15 cellular contexts compared by ENCODE assay signal in the genomic region with DNA sequence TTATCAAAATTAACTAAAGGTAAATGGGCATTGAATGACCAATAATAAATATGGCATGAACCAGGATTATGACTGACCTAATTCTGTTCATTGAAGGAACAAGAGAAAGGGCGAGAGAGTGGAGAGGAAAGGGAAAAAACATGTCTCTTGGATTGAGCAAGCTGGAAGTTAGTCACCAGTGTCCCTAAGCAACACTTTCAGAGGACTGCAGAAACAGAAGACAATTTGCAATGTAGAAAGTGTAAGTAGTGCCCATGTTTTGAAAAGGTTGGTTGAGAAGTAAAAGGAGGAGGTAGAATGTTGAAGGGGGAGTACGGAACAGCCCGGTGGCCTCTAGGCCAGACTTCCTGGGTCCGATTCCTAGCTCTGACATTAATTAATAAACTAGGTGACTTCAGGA.
DNase-seq lines count a peak whose midpoint lies in the region; ATAC-seq, FAIRE-seq and TF ChIP-seq lines count a peak whose summit lies in the region.
"Had no signal": no experiment of that assay in that cellular context is flagged by ENCODE, and none has a peak within 500 bp of the region (broad histone marks: within the 10 kb centered on the region; RNA-seq: fewer than 3 reads in every experiment).

No MANE protein-coding gene starts in this region.

- TF ChIP-seq CTCF in A673 (conservative IDR thresholded peaks at IDR 0.05; ENCODE audit: low read depth, low read length) (no peak), H1 (IDR thresholded peaks at IDR 0.05; ENCODE audit: control extremely low read depth in 1 of 3, insufficient read depth in 1 of 3, low read depth in 1 of 3, low read length in 3 of 3) (no peak), PC-3 (conservative IDR thresholded peaks at IDR 0.05; ENCODE audit: low read depth, low read length) (no peak), progenitor cell of endocrine pancreas (IDR thresholded peaks at IDR 0.05; ENCODE audit: unreplicated experiment) (no peak), thyroid gland (IDR thresholded peaks at IDR 0.05) (no peak)

- H2AFZ ChIP-seq in H1 (ENCODE audit: low read length) (peak overlapping the region; percentile 73), PC-3 (ENCODE audit: low read length) (no peak overlapping the region)

- H3K27me3 Mint-ChIP-seq in progenitor cell of endocrine pancreas = peaks cover 6% of the 10 kb centered on the region
- H3K27me3 Mint-ChIP-seq: central memory CD8-positive, alpha-beta T cell had no signal

- no peaks in the 10 kb centered on the region for H3K9me2 ChIP-seq in PC-3 (replicated peaks; ENCODE audit: low read length)
- H3K9me2 ChIP-seq: SK-N-SH had no signal

- H3K79me1 ChIP-seq in H1 (ENCODE audit: low read depth, low read length) = no peaks in the 10 kb centered on the region

- peaks cover 31% of the 10 kb centered on the region for H3K4me1 ChIP-seq in A673 (ENCODE audit: insufficient read depth, low read length, poor library complexity, severe bottlenecking)
- peaks cover 7 to 87% (median 24%) of the 10 kb centered on the region in 10 experiments; a peak in 16 of 20 replicates for H3K4me1 ChIP-seq in BLaER1 treated with 17β-estradiol and CSF1 and Interleukin-3, amounts not matched to agents 10 nM and 100 nM
- peaks cover 0 to 6% (median 2%) of the 10 kb centered on the region in 4 experiments; a peak in 3 of 7 replicates for H3K4me1 ChIP-seq in H1 (replicated peaks in 1 of 4; ENCODE audit: control insufficient read depth in 3 of 4, insufficient read depth in 4 of 4, low read length in 3 of 4)
- no peaks in the 10 kb centered on the region for H3K4me1 ChIP-seq in PC-3 (ENCODE audit: insufficient read depth, low read length)
- H3K4me1 ChIP-seq in thyroid gland = no peaks in the 10 kb centered on the region

- no peak overlapping the region for H2BK5ac ChIP-seq in H1 (ENCODE audit: low read depth, low read length)

- no peak for TF ChIP-seq RAD21 in H1 (IDR thresholded peaks at IDR 0.05 in 1 of 2, conservative IDR thresholded peaks at IDR 0.05 in 1 of 2; ENCODE audit: low read depth in 2 of 2, low read length in 2 of 2)

- no peak overlapping the region for H3K4me3 ChIP-seq in A673 (ENCODE audit: low read depth, low read length, poor library complexity, severe bottlenecking)
- no peak overlapping the region for H3K4me3 ChIP-seq in BLaER1 treated with 17β-estradiol and CSF1 and Interleukin-3, amounts not matched to agents 10 nM and 100 nM
- H3K4me3 ChIP-seq in H1 (ENCODE audit: extremely low read depth in 1 of 4, insufficient read depth in 2 of 4, low read depth in 3 of 4, low read length in 4 of 4) = no peak overlapping the region
- no peak overlapping the region for H3K4me3 ChIP-seq in PC-3 (ENCODE audit: low read length)
- no peak overlapping the region for H3K4me3 ChIP-seq in thyroid gland (replicated peaks in 1 of 3)
- H3K4me3 ChIP-seq: right lobe of liver had no signal

- TF ChIP-seq EP300 in H1 (IDR thresholded peaks at IDR 0.05; ENCODE audit: borderline replicate concordance in 1 of 2, low read depth in 2 of 2, low read length in 2 of 2) = no peak

- no peaks in the 10 kb centered on the region for H3K79me2 ChIP-seq in H1 (ENCODE audit: control insufficient read depth in 1 of 2, insufficient read depth in 2 of 2, low read length in 2 of 2)
- H3K79me2 ChIP-seq in PC-3 (ENCODE audit: low read length) = no peaks in the 10 kb centered on the region

- POLR2A ChIA-PET in A673 (lab: Charles Lee; ENCODE audit: low non-redundant PET) (no interaction called here), H1 (lab: Charles Lee; ENCODE audit: partially characterized antibody) (interaction anchor here (1.5 kb wide), 1 partner anchor 9 kb away, joined by 4 read pairs; no protein-coding TSS in a partner anchor), PC-3 (lab: Charles Lee; ENCODE audit: unreplicated experiment) (no interaction called here)

- WGBS in H1 (ENCODE audit: extremely low coverage in 1 of 2, insufficient coverage in 1 of 2, insufficient read length in 1 of 2, insufficient replicate concordance in 2 of 2, low coverage in 1 of 2, low lambda C conversion rate in 2 of 2, missing lambda C conversion rate in 1 of 2), 2 experiments = 94% methylated on average over 4 of the region's 4 CpGs; no CpG with 5 or more reads in 1 of the 2 experiments
- WGBS in thyroid gland, 2 donors = 88% methylated on average over 4 of the region's 4 CpGs

- peak overlapping the region in 2 of 11 experiments; percentile 22 to 49; a peak in 3 of 22 replicates for H3K9ac ChIP-seq in BLaER1 treated with 17β-estradiol and CSF1 and Interleukin-3, amounts not matched to agents 10 nM and 100 nM
- H3K9ac ChIP-seq in H1 (replicated peaks in 1 of 4; ENCODE audit: extremely low read depth in 1 of 4, low read depth in 3 of 4, low read length in 3 of 4) (no peak overlapping the region), PC-3 (ENCODE audit: low read length) (no peak overlapping the region)
- H3K9ac ChIP-seq: SK-N-SH had no signal

- no peak overlapping the region for H4K8ac ChIP-seq in H1 (ENCODE audit: extremely low read depth, insufficient read depth, low read length)

- no peak overlapping the region for H4K5ac ChIP-seq in H1 (ENCODE audit: insufficient read length, low read depth, low read length)

- H3K4me3 Mint-ChIP-seq in progenitor cell of endocrine pancreas (ENCODE audit: low read depth) = no peak overlapping the region
- H3K4me3 Mint-ChIP-seq: central memory CD8-positive, alpha-beta T cell had no signal

- no peak overlapping the region for H3K18ac ChIP-seq in H1 (ENCODE audit: extremely low read depth, low read length)

- H3K27ac Mint-ChIP-seq in progenitor cell of endocrine pancreas = no peak overlapping the region

- no peaks in the 10 kb centered on the region for H3K9me3 Mint-ChIP-seq in progenitor cell of endocrine pancreas (ENCODE audit: low read depth)
- H3K9me3 Mint-ChIP-seq: central memory CD8-positive, alpha-beta T cell had no signal

- no peak for DNase-seq in A673 (ENCODE audit: low spot score)
- DNase-seq in M059J (ENCODE audit: low read depth) = peak; percentile 18
- DNase-seq in H1 (ENCODE audit: low read depth in 1 of 2, low spot score in 2 of 2) = no peak
- DNase-seq in PC-3 = no peak
- DNase-seq in progenitor cell of endocrine pancreas (ENCODE audit: low spot score, unreplicated experiment) = no peak
- no peak for DNase-seq in NCI-H2029 (lab: John Stamatoyannopoulos, UW)
- DNase-seq in thyroid gland = no peak
- DNase-seq: activated CD4-positive, alpha-beta T cell treated with anti-CD3 and anti-CD28 coated beads for 1 hour; activated effector memory CD4-positive, alpha-beta T cell treated with anti-CD3 and anti-CD28 coated beads, Interleukin-2, amount 50 U/mL, for 16 hours; NCI-H1048; right lobe of liver; SK-N-SH had no signal

- H3K9me3 ChIP-seq in A673 (ENCODE audit: low read depth, low read length, poor library complexity, severe bottlenecking) = no peaks in the 10 kb centered on the region
- no peaks in the 10 kb centered on the region for H3K9me3 ChIP-seq in BLaER1 treated with 17β-estradiol and CSF1 and Interleukin-3, amounts not matched to agents 10 nM and 100 nM (replicated peaks in 1 of 11)
- H3K9me3 ChIP-seq in H1 (ENCODE audit: insufficient read depth in 2 of 2, low read depth in 1 of 2, low read length in 1 of 2) = no peaks in the 10 kb centered on the region
- no peaks in the 10 kb centered on the region for H3K9me3 ChIP-seq in PC-3 (ENCODE audit: low read length)
- no peaks in the 10 kb centered on the region for H3K9me3 ChIP-seq in thyroid gland
- H3K9me3 ChIP-seq: right lobe of liver, SK-N-SH had no signal

- no peak overlapping the region for H3K23ac ChIP-seq in H1 (ENCODE audit: insufficient read length)

- TF ChIP-seq POLR2A in H1 (IDR thresholded peaks at IDR 0.05; ENCODE audit: control extremely low read depth in 1 of 2, low read depth in 2 of 2, low read length in 2 of 2) = no peak
- TF ChIP-seq POLR2A in thyroid gland (IDR thresholded peaks at IDR 0.05) = no peak

- H3K56ac ChIP-seq in H1 (replicated peaks; ENCODE audit: insufficient read length, low read depth, low read length) = no peak overlapping the region

- H3K27ac ChIP-seq in A673 (ENCODE audit: low read depth, low read length, poor library complexity, severe bottlenecking) (peak overlapping the region; percentile 98), H1 (ENCODE audit: low read depth, low read length) (no peak overlapping the region), PC-3 (ENCODE audit: low read length) (no peak overlapping the region), thyroid gland (no peak overlapping the region)
- H3K27ac ChIP-seq in BLaER1 treated with 17β-estradiol and CSF1 and Interleukin-3, amounts not matched to agents 10 nM and 100 nM = peak overlapping the region; percentile 22 to 88 (median 55); a peak in 18 of 22 replicates
- H3K27ac ChIP-seq: right lobe of liver had no signal

- no peaks in the 10 kb centered on the region for H3K4me1 Mint-ChIP-seq in progenitor cell of endocrine pancreas (ENCODE audit: low read depth)

- H3K23me2 ChIP-seq in H1 (ENCODE audit: low read depth, low read length) = no peaks in the 10 kb centered on the region; the same call in 1 of the 2 replicates

- CTCF ChIA-PET in A673 (lab: Charles Lee) (no interaction called here), H1 (lab: Charles Lee; ENCODE audit: partially characterized antibody) (no interaction called here), PC-3 (lab: Charles Lee) (no interaction called here)

- H2BK20ac ChIP-seq in H1 (ENCODE audit: low read length) = 0 out of 2 replicates have a peak overlapping the region, but pooled peaks have one; percentile 51

- no TSS peak for BruUV-seq in A673 (replicated peaks; lab: Mats Ljungman, UMichigan)
- BruUV-seq in PC-3 (replicated peaks; lab: Mats Ljungman, UMichigan) = no TSS peak

- H3K27me3 ChIP-seq in A673 (replicated peaks; ENCODE audit: insufficient read depth, low read depth, low read length, poor library complexity) (no peaks in the 10 kb centered on the region), H1 (replicated peaks in 1 of 4; ENCODE audit: control insufficient read depth in 3 of 4, extremely low read depth in 1 of 4, insufficient read depth in 3 of 4, low read length in 3 of 4) (no peaks in the 10 kb centered on the region), PC-3 (ENCODE audit: low read length) (no peaks in the 10 kb centered on the region), thyroid gland (no peaks in the 10 kb centered on the region)
- H3K27me3 ChIP-seq in BLaER1 treated with 17β-estradiol and CSF1 and Interleukin-3, amounts not matched to agents 10 nM and 100 nM = no peaks in the 10 kb centered on the region
- H3K27me3 ChIP-seq: right lobe of liver had no signal

- H2BK15ac ChIP-seq in H1 (ENCODE audit: low read length) = no peak overlapping the region

- ATAC-seq in PC-3 = no peak
- ATAC-seq: Panc1 had no signal

- H3K36me3 Mint-ChIP-seq in progenitor cell of endocrine pancreas (ENCODE audit: insufficient read depth) = no peaks in the 10 kb centered on the region

- no peaks in the 10 kb centered on the region for H3K36me3 ChIP-seq in A673 (ENCODE audit: insufficient read depth, low read length, poor library complexity, severe bottlenecking)
- no peaks in the 10 kb centered on the region for H3K36me3 ChIP-seq in BLaER1 treated with 17β-estradiol and CSF1 and Interleukin-3, amounts not matched to agents 10 nM and 100 nM
- H3K36me3 ChIP-seq in H1 (ENCODE audit: control insufficient read depth in 2 of 4, insufficient read depth in 4 of 4, low read length in 3 of 4) = no peaks in the 10 kb centered on the region
- no peaks in the 10 kb centered on the region for H3K36me3 ChIP-seq in PC-3 (ENCODE audit: low read depth, low read length)
- no peaks in the 10 kb centered on the region for H3K36me3 ChIP-seq in thyroid gland
- H3K36me3 ChIP-seq: right lobe of liver had no signal

- H4K20me1 ChIP-seq in BLaER1 treated with 17β-estradiol and CSF1 and Interleukin-3, amounts not matched to agents 10 nM and 100 nM = no peaks in the 10 kb centered on the region
- H4K20me1 ChIP-seq in H1 (replicated peaks in 1 of 2; ENCODE audit: control insufficient read depth in 1 of 2, insufficient read depth in 2 of 2, low read length in 2 of 2) (no peaks in the 10 kb centered on the region), PC-3 (ENCODE audit: low read length) (no peaks in the 10 kb centered on the region)

- no peak overlapping the region for H2AK5ac ChIP-seq in H1 (ENCODE audit: low read depth, low read length)

- H3F3A ChIP-seq in PC-3 (ENCODE audit: low read length, unreplicated experiment) = no peaks in the 10 kb centered on the region

- FAIRE-seq in H1 (lab: Jason Lieb, UNC) = no peak

- no peak overlapping the region for H2BK120ac ChIP-seq in H1 (replicated peaks; ENCODE audit: low read depth, low read length)

- no peak overlapping the region for H4K91ac ChIP-seq in H1 (replicated peaks; ENCODE audit: insufficient read length, low read length)

- no peak overlapping the region for H3K4ac ChIP-seq in H1 (replicated peaks; ENCODE audit: insufficient read length, low read depth, low read length)

- H3K4me2 ChIP-seq in BLaER1 treated with 17β-estradiol and CSF1 and Interleukin-3, amounts not matched to agents 10 nM and 100 nM = peak overlapping the region in 7 of 11 experiments; percentile 9 to 72 (median 40); a peak in 11 of 22 replicates
- H3K4me2 ChIP-seq in H1 (ENCODE audit: insufficient read depth in 1 of 2, low read depth in 2 of 2, low read length in 2 of 2) (no peak overlapping the region), PC-3 (ENCODE audit: low read length) (no peak overlapping the region)
- H3K4me2 ChIP-seq: SK-N-SH had no signal

- intact Hi-C loops in A673 (cut with micrococcal nuclease; ENCODE audit: unreplicated experiment) = loop anchor here (5.0 kb wide), 2 partner anchors 53 to 203 kb away; partner anchors contain the start of gene STAMBPL1
- intact Hi-C loops in PC-3 (cut with micrococcal nuclease) = no loop called here
- intact Hi-C loops in thyroid gland (cut with DNase I) = no loop called here

- 0 out of 2 replicates have a peak overlapping the region, but pooled peaks have one; percentile 20 for H2BK12ac ChIP-seq in H1 (ENCODE audit: low read depth, low read length)

- no peak overlapping the region for H3K14ac ChIP-seq in H1 (ENCODE audit: insufficient read length)

Comparison
In these comparisons a context has a peak if more than half of its experiments do, and no peak if none do; other contexts are left out.
1. H3K27ac ChIP-seq: peak in A673 (single experiment) and BLaER1 treated with 17β-estradiol and CSF1 and Interleukin-3, amounts not matched to agents 10 nM and 100 nM (11 of 11); none in H1 (single experiment), PC-3 (single experiment) and thyroid gland (0 of 3).
2. H3K4me2 ChIP-seq: peak in BLaER1 treated with 17β-estradiol and CSF1 and Interleukin-3, amounts not matched to agents 10 nM and 100 nM (7 of 11); none in H1 (0 of 2) and PC-3 (single experiment).